Comparison of ENCODE assay signal across 17 cellular contexts in genomic region chr9:71814805-71815204, GRCh38.
"Had no signal": no experiment of that assay in that cellular context is flagged by ENCODE, and none has a peak within 500 bp of the region (broad histone marks: within the 10 kb centered on the region; RNA-seq: fewer than 3 reads in every experiment).

No MANE protein-coding gene starts in this region.

- H3K36me3 Mint-ChIP-seq: activated naive CD8-positive, alpha-beta T cell; natural killer cell; stimulated activated naive B cell treated with anti-CD40 and anti-IgM and Interleukin-4, amounts not matched to agents 10 μg/mL and 1 μg/mL and 100 μg/mL, for 72 hours had no signal

- H3K27me3 Mint-ChIP-seq: activated CD4-positive, alpha-beta memory T cell treated with anti-CD3 and anti-CD28 coated beads, Interleukin-2, amount 10 ng/mL, durations not matched to agents 7 days and 5 days; activated naive CD8-positive, alpha-beta T cell; stimulated activated naive B cell treated with anti-CD40 and anti-IgM and Interleukin-4, amounts not matched to agents 10 μg/mL and 1 μg/mL and 100 μg/mL, for 72 hours had no signal

- H3K27ac ChIP-seq: prostate gland, upper lobe of right lung had no signal

- H3K9me3 Mint-ChIP-seq: activated CD4-positive, alpha-beta memory T cell treated with anti-CD3 and anti-CD28 coated beads, Interleukin-2, amount 10 ng/mL, durations not matched to agents 7 days and 5 days; natural killer cell; stimulated activated naive B cell treated with anti-CD40 and anti-IgM and Interleukin-4, amounts not matched to agents 10 μg/mL and 1 μg/mL and 100 μg/mL, for 72 hours had no signal

- H3K9me3 ChIP-seq: breast epithelium, esophagus muscularis mucosa, prostate gland, upper lobe of right lung had no signal

- H3K27ac Mint-ChIP-seq: activated CD4-positive, alpha-beta memory T cell treated with anti-CD3 and anti-CD28 coated beads, Interleukin-2, amount 10 ng/mL, durations not matched to agents 7 days and 5 days; activated naive CD8-positive, alpha-beta T cell; natural killer cell; stimulated activated naive B cell treated with anti-CD40 and anti-IgM and Interleukin-4, amounts not matched to agents 10 μg/mL and 1 μg/mL and 100 μg/mL, for 72 hours had no signal

- ATAC-seq: natural killer cell; sciatic nerve; stimulated activated naive B cell treated with anti-CD40 and anti-IgM and Interleukin-4, amounts not matched to agents 10 μg/mL and 1 μg/mL and 100 μg/mL, for 72 hours; upper lobe of right lung had no signal

- H3K27me3 ChIP-seq: breast epithelium, esophagus muscularis mucosa, upper lobe of right lung had no signal

- H3K4me3 Mint-ChIP-seq: activated CD4-positive, alpha-beta memory T cell treated with anti-CD3 and anti-CD28 coated beads, Interleukin-2, amount 10 ng/mL, durations not matched to agents 7 days and 5 days; activated naive CD8-positive, alpha-beta T cell; natural killer cell; stimulated activated naive B cell treated with anti-CD40 and anti-IgM and Interleukin-4, amounts not matched to agents 10 μg/mL and 1 μg/mL and 100 μg/mL, for 72 hours had no signal

- DNase-seq: activated CD4-positive, alpha-beta memory T cell treated with anti-CD3 and anti-CD28 coated beads, Interleukin-2, amount 10 ng/mL, durations not matched to agents 7 days and 5 days; activated CD4-positive, alpha-beta T cell treated with anti-CD3 and anti-CD28 coated beads for 1 hour; activated gamma-delta T cell; activated T-cell treated with anti-CD3 and anti-CD28 coated beads, Interleukin-2, amount 50 U/mL, for 48 hours; hippocampal formation; kidney glomerular epithelial cell; natural killer cell; occipital lobe; stimulated activated CD4-positive, alpha-beta T cell treated with anti-CD3 and anti-CD28 coated beads, Interleukin-2, amount 100 ng/mL, for 24 hours; stimulated activated naive B cell treated with anti-CD40 and anti-IgM and Interleukin-4, amounts not matched to agents 10 μg/mL and 1 μg/mL and 100 μg/mL, for 72 hours; T-helper 9 cell; upper lobe of right lung had no signal

- H3K36me3 ChIP-seq: breast epithelium, esophagus muscularis mucosa, prostate gland, upper lobe of right lung had no signal

- H3K4me3 ChIP-seq: breast epithelium, esophagus muscularis mucosa, prostate gland, upper lobe of right lung had no signal

- H3K4me1 ChIP-seq: breast epithelium, esophagus muscularis mucosa, prostate gland had no signal
